2 cellular contexts compared by ENCODE assay signal in genomic region chr21:46181436-46181835, GRCh38.
TF ChIP-seq lines count a peak whose summit lies in the region.

No MANE protein-coding gene starts in this region.

TF ChIP-seq in HepG2, 621 proteins besides CTCF, POLR2A, EP300 and RAD21:
- TF ChIP-seq KDM5B (CRISPR knock-in tag; IDR thresholded peaks at IDR 0.05; ENCODE audit: borderline replicate concordance) (no peak), ZNF205 (CRISPR knock-in tag; IDR thresholded peaks at IDR 0.05) (no peak), ZNF777 (CRISPR knock-in tag; IDR thresholded peaks at IDR 0.05) (no peak), U2AF1 (optimal IDR thresholded peaks at IDR 0.05; ENCODE audit: low read depth, low read length) (no peak), DRAP1 (CRISPR knock-in tag; IDR thresholded peaks at IDR 0.05) (no peak), PLRG1 (conservative IDR thresholded peaks at IDR 0.05) (no peak), ZFY (CRISPR knock-in tag; IDR thresholded peaks at IDR 0.05) (no peak), U2AF2 (IDR thresholded peaks at IDR 0.05; ENCODE audit: low read depth, low read length) (no peak), FOXA1 (IDR thresholded peaks at IDR 0.05) (no peak), FOXA1 (CRISPR knock-in tag; IDR thresholded peaks at IDR 0.05) (no peak), ZNF878 (CRISPR knock-in tag; IDR thresholded peaks at IDR 0.05) (no peak)
- TF ChIP-seq, protein P1, sequence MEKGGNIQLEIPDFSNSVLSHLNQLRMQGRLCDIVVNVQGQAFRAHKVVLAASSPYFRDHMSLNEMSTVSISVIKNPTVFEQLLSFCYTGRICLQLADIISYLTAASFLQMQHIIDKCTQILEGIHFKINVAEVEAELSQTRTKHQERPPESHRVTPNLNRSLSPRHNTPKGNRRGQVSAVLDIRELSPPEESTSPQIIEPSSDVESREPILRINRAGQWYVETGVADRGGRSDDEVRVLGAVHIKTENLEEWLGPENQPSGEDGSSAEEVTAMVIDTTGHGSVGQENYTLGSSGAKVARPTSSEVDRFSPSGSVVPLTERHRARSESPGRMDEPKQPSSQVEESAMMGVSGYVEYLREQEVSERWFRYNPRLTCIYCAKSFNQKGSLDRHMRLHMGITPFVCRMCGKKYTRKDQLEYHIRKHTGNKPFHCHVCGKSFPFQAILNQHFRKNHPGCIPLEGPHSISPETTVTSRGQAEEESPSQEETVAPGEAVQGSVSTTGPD (CRISPR knock-in tag; IDR thresholded peaks at IDR 0.05): no peak
- TF ChIP-seq, protein P2, sequence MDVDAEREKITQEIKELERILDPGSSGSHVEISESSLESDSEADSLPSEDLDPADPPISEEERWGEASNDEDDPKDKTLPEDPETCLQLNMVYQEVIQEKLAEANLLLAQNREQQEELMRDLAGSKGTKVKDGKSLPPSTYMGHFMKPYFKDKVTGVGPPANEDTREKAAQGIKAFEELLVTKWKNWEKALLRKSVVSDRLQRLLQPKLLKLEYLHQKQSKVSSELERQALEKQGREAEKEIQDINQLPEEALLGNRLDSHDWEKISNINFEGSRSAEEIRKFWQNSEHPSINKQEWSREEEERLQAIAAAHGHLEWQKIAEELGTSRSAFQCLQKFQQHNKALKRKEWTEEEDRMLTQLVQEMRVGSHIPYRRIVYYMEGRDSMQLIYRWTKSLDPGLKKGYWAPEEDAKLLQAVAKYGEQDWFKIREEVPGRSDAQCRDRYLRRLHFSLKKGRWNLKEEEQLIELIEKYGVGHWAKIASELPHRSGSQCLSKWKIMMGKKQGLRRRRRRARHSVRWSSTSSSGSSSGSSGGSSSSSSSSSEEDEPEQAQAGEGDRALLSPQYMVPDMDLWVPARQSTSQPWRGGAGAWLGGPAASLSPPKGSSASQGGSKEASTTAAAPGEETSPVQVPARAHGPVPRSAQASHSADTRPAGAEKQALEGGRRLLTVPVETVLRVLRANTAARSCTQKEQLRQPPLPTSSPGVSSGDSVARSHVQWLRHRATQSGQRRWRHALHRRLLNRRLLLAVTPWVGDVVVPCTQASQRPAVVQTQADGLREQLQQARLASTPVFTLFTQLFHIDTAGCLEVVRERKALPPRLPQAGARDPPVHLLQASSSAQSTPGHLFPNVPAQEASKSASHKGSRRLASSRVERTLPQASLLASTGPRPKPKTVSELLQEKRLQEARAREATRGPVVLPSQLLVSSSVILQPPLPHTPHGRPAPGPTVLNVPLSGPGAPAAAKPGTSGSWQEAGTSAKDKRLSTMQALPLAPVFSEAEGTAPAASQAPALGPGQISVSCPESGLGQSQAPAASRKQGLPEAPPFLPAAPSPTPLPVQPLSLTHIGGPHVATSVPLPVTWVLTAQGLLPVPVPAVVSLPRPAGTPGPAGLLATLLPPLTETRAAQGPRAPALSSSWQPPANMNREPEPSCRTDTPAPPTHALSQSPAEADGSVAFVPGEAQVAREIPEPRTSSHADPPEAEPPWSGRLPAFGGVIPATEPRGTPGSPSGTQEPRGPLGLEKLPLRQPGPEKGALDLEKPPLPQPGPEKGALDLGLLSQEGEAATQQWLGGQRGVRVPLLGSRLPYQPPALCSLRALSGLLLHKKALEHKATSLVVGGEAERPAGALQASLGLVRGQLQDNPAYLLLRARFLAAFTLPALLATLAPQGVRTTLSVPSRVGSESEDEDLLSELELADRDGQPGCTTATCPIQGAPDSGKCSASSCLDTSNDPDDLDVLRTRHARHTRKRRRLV (CRISPR knock-in tag; IDR thresholded peaks at IDR 0.05): no peak

TF ChIP-seq in K562, 482 proteins besides CTCF, POLR2A, EP300 and RAD21:
- TF ChIP-seq WHSC1 (IDR thresholded peaks at IDR 0.05; ENCODE audit: low read length): peak; percentile 28
- TF ChIP-seq HOMEZ (CRISPR knock-in tag; IDR thresholded peaks at IDR 0.05): no peak
- peak; percentile 10 for TF ChIP-seq FIP1L1 (IDR thresholded peaks at IDR 0.05; ENCODE audit: low read depth, low read length, poor library complexity, severe bottlenecking)
- TF ChIP-seq E2F3 (CRISPR knock-in tag; IDR thresholded peaks at IDR 0.05): 0 out of 2 replicates have a peak, but pooled peaks have one; percentile 17
TF ChIP-seq in K562: peak in this region for 3.
